Comparison of ENCODE assay signal across 9 cellular contexts in genomic region chr17:78645421-78646295, GRCh38.
DNase-seq lines count a peak whose midpoint lies in the region; ATAC-seq and TF ChIP-seq lines count a peak whose summit lies in the region.
"Had no signal": no experiment of that assay in that cellular context is flagged by ENCODE, and none has a peak within 500 bp of the region (broad histone marks: within the 10 kb centered on the region; RNA-seq: fewer than 3 reads in every experiment).

No MANE protein-coding gene starts in this region.

- H3K36me3 ChIP-seq in A673 (ENCODE audit: insufficient read depth, low read length, poor library complexity, severe bottlenecking) (no peaks in the 10 kb centered on the region), muscle layer of colon (ENCODE audit: insufficient read depth, low read length) (no peaks in the 10 kb centered on the region), thoracic aorta (no peaks in the 10 kb centered on the region)

- H3K9ac ChIP-seq in muscle layer of colon (ENCODE audit: low read length), result no peak overlapping the region

- H3K4me3 ChIP-seq in A673 (ENCODE audit: low read depth, low read length, poor library complexity, severe bottlenecking), result no peak overlapping the region
- no peak overlapping the region for H3K4me3 ChIP-seq in muscle layer of colon (ENCODE audit: low read depth in 1 of 2, low read length in 2 of 2)
- H3K4me3 ChIP-seq in thoracic aorta, result no peak overlapping the region

- no peak for TF ChIP-seq CTCF in A673 (conservative IDR thresholded peaks at IDR 0.05; ENCODE audit: low read depth, low read length)
- TF ChIP-seq CTCF in thoracic aorta (IDR thresholded peaks at IDR 0.05), result no peak

- no peaks in the 10 kb centered on the region for H3K9me3 ChIP-seq in A673 (ENCODE audit: low read depth, low read length, poor library complexity, severe bottlenecking)
- peaks cover 3% of the 10 kb centered on the region for H3K9me3 ChIP-seq in muscle layer of colon (ENCODE audit: low read length)
- peaks cover 4% of the 10 kb centered on the region for H3K9me3 ChIP-seq in thoracic aorta

- H3K4me1 ChIP-seq in A673 (ENCODE audit: insufficient read depth, low read length, poor library complexity, severe bottlenecking) (no peaks in the 10 kb centered on the region), muscle layer of colon (ENCODE audit: insufficient read depth, low read length) (no peaks in the 10 kb centered on the region), thoracic aorta (ENCODE audit: control insufficient read depth in 1 of 2, low read depth in 2 of 2) (no peaks in the 10 kb centered on the region)

- CTCF ChIA-PET in A673 (lab: Charles Lee), result no interaction called here

- POLR2A ChIA-PET in A673 (lab: Charles Lee; ENCODE audit: low non-redundant PET), result no interaction called here

- intact Hi-C loops in A673 (cut with micrococcal nuclease; ENCODE audit: unreplicated experiment), result no loop called here

- ATAC-seq in GM21737 (IDR thresholded peaks at IDR 0.05; ENCODE audit: unreplicated experiment) (peak; percentile 52), thoracic aorta (ENCODE audit: insufficient number of reproducible peaks, low FRiP score, low read depth) (no peak), HG03039 (IDR thresholded peaks at IDR 0.05; ENCODE audit: unreplicated experiment) (no peak)

- DNase-seq in A673 (ENCODE audit: low spot score) (peak; percentile 18), T-helper 9 cell (peak; percentile 50), thoracic aorta (ENCODE audit: low spot score) (peak; percentile 28), NCI-H2171 treated with DMSO at 0.1 percent for 48 hours (lab: John Stamatoyannopoulos, UW) (no peak)
- DNase-seq in central memory CD4-positive, alpha-beta T cell, result peak; percentile 53

- no TSS peak for BruUV-seq in A673 (replicated peaks; lab: Mats Ljungman, UMichigan)

- H3K27me3 ChIP-seq in A673 (replicated peaks; ENCODE audit: insufficient read depth, low read depth, low read length, poor library complexity), result no peaks in the 10 kb centered on the region
- no peaks in the 10 kb centered on the region for H3K27me3 ChIP-seq in muscle layer of colon (ENCODE audit: control insufficient read depth in 1 of 2, insufficient read depth in 2 of 2, low read length in 2 of 2)
- no peaks in the 10 kb centered on the region for H3K27me3 ChIP-seq in thoracic aorta (replicated peaks; ENCODE audit: insufficient read depth)

- H3K27ac ChIP-seq in A673 (ENCODE audit: low read depth, low read length, poor library complexity, severe bottlenecking) (no peak overlapping the region), muscle layer of colon (ENCODE audit: low read depth, low read length) (peak overlapping the region; percentile 58), thoracic aorta (peak overlapping the region in 1 of 2 donors; percentile 32)
- H3K27ac ChIP-seq: C4-2B had no signal
